ENCODE assay signal across 8 cellular contexts in genomic region chrX:135973548-135974278, GRCh38. TPM values are rescaled to one million over a fixed set of nuclear protein-coding genes. Genes with fewer than 3 reads are reported as not detected.
A peak's percentile ranks its signal among the peaks of the same experiment; 100 is the strongest.
DNase-seq lines count a peak whose midpoint lies in the region; ATAC-seq, FAIRE-seq and TF ChIP-seq lines count a peak whose summit lies in the region.

TSS of gene MMGT1 (minus strand) at chrX:135973988. CDS start at chrX:135973675, 313 bp downstream.

- H2AFZ ChIP-seq in astrocyte (ENCODE audit: low read depth, low read length): peak within 1 kb of the TSS; percentile 94

- H3K79me2 ChIP-seq in astrocyte (ENCODE audit: insufficient read depth, low read length): peaks cover 35% of the 10 kb centered on the region

- H3K36me3 ChIP-seq in astrocyte (ENCODE audit: insufficient read depth, low read length) (no peaks in the 10 kb centered on the region), rectal smooth muscle tissue (ENCODE audit: control insufficient read depth, insufficient read depth, low read length) (no peaks in the 10 kb centered on the region), vagina (no peaks in the 10 kb centered on the region)

- no peaks in the 10 kb centered on the region for H3K4me1 ChIP-seq in astrocyte (ENCODE audit: insufficient read depth, low read length)
- H3K4me1 ChIP-seq in rectal smooth muscle tissue (ENCODE audit: control insufficient read depth, insufficient read depth, low read length): no peaks in the 10 kb centered on the region
- H3K4me1 ChIP-seq in vagina: peaks cover 12% of the 10 kb centered on the region

- DNase-seq in NCI-H2029 (lab: John Stamatoyannopoulos, UW): peak; percentile 55
- DNase-seq in T-helper 22 cell (ENCODE audit: low read depth): peak; percentile 79
- peak; percentile 68 for DNase-seq in astrocyte (ENCODE audit: low read depth)
- DNase-seq in hepatic stellate cell (ENCODE audit: low spot score): peak; percentile 72
- no peak for DNase-seq in vagina (ENCODE audit: extremely low spot score in 2 of 2)

- H3K27me3 ChIP-seq in astrocyte (ENCODE audit: insufficient read depth, low read length) (no peaks in the 10 kb centered on the region), rectal smooth muscle tissue (ENCODE audit: control insufficient read depth, insufficient read depth, low read length) (no peaks in the 10 kb centered on the region), vagina (no peaks in the 10 kb centered on the region)

- intact Hi-C loops in vagina (cut with DNase I): no loop called here

- H3K9me3 Mint-ChIP-seq in astrocyte (ENCODE audit: unreplicated experiment): no peaks in the 10 kb centered on the region

- peak in 1 of 2 donors; percentile 26 for TF ChIP-seq POLR2A in vagina (IDR thresholded peaks at IDR 0.05)

- peak; percentile 69 for FAIRE-seq in astrocyte (lab: Jason Lieb, UNC)

- H3K27ac Mint-ChIP-seq in astrocyte (ENCODE audit: unreplicated experiment): peak within 1 kb of the TSS; percentile 99

- peaks cover 13% of the 10 kb centered on the region for H4K20me1 ChIP-seq in astrocyte (ENCODE audit: insufficient read depth, low read length)

- no peak for TF ChIP-seq CTCF in astrocyte (IDR thresholded peaks at IDR 0.05; ENCODE audit: insufficient read depth, low read depth, low read length)
- TF ChIP-seq CTCF in vagina (IDR thresholded peaks at IDR 0.05): peak in 1 of 3 experiments; percentile 23

- H3K4me3 Mint-ChIP-seq in astrocyte (ENCODE audit: unreplicated experiment): peak within 1 kb of the TSS; percentile 97

- peak within 1 kb of the TSS; percentile 88 for H3K4me2 ChIP-seq in astrocyte (ENCODE audit: low read length)

- H3K4me3 ChIP-seq in astrocyte (ENCODE audit: insufficient read depth, low read depth, low read length) (peak within 1 kb of the TSS; percentile 95), rectal smooth muscle tissue (ENCODE audit: low read length) (peak within 1 kb of the TSS; percentile 60), vagina (peak within 1 kb of the TSS; percentile 52 to 59)

- H3K9me3 ChIP-seq in astrocyte (ENCODE audit: insufficient read depth, low read depth, low read length) (no peaks in the 10 kb centered on the region), vagina (no peaks in the 10 kb centered on the region)

- H3K4me1 Mint-ChIP-seq in astrocyte (ENCODE audit: low read depth, unreplicated experiment): peaks cover 7% of the 10 kb centered on the region

- H3K27ac ChIP-seq in astrocyte (ENCODE audit: low read depth, low read length): peak within 1 kb of the TSS; percentile 95
- H3K27ac ChIP-seq in rectal smooth muscle tissue (ENCODE audit: low read depth, low read length): peak within 1 kb of the TSS; percentile 95
- peak within 1 kb of the TSS; percentile 80 for H3K27ac ChIP-seq in vagina

- H3K36me3 Mint-ChIP-seq in astrocyte (ENCODE audit: low read depth, unreplicated experiment): no peaks in the 10 kb centered on the region

- ATAC-seq in GM18502 (IDR thresholded peaks at IDR 0.05; ENCODE audit: poor library complexity, unreplicated experiment) (peak; percentile 85), HG02970 (IDR thresholded peaks at IDR 0.05; ENCODE audit: low FRiP score, unreplicated experiment) (peak; percentile 70)

- H3K27me3 Mint-ChIP-seq in astrocyte (ENCODE audit: low read depth, unreplicated experiment): no peaks in the 10 kb centered on the region

- peak within 1 kb of the TSS; percentile 95 for H3K9ac ChIP-seq in astrocyte (ENCODE audit: low read length)
- H3K9ac ChIP-seq in rectal smooth muscle tissue (ENCODE audit: low read length): peak within 1 kb of the TSS; percentile 81

RNA-seq across cellular contexts. Expression of gene MMGT1, which starts in this region (rescaled TPM):
- total RNA-seq in astrocyte: 22.0 and 22.9 TPM in 2 replicates
- 18.9 TPM for total RNA-seq in vagina

Comparison
In these comparisons a context has a peak if more than half of its experiments do, and no peak if none do; other contexts are left out.
1. DNase-seq: peak in NCI-H2029 (single experiment), T-helper 22 cell (single experiment), astrocyte (single experiment) and hepatic stellate cell (single experiment); none in vagina (0 of 2).
2. Peak in every context shown above with its lines, with median percentiles within 50 percentile points of each other: H3K27ac ChIP-seq and H3K4me3 ChIP-seq.